8 cellular contexts compared by ENCODE assay signal in genomic region chr2:190319557-190320498, GRCh38.
DNase-seq lines count a peak whose midpoint lies in the region; ATAC-seq and TF ChIP-seq lines count a peak whose summit lies in the region.

Gene HIBCH (minus strand): TSS chr2:190319826. CDS start chr2:190319750, 76 bp downstream.

- ATAC-seq in GM18909 (IDR thresholded peaks at IDR 0.05; ENCODE audit: poor library complexity, unreplicated experiment) (peak; percentile 94), HG03196 (IDR thresholded peaks at IDR 0.05; ENCODE audit: unreplicated experiment) (peak; percentile 93)
- ATAC-seq in activated CD4-positive, CD25-positive, alpha-beta regulatory T cell treated with anti-CD3 and anti-CD28 coated beads, Interleukin-2, amount 50 U/mL, for 24 hours, result peak; percentile 78 to 85

- TF ChIP-seq CTCF in AG09309 (IDR thresholded peaks at IDR 0.05; ENCODE audit: control insufficient read depth, insufficient read depth, low read depth, low read length, missing control alignments), result peak; percentile 89

- peak; percentile 92 for DNase-seq in AG09309 (ENCODE audit: low read depth)
- DNase-seq in NCI-H345 (lab: John Stamatoyannopoulos, UW), result peak; percentile 99
- peak; percentile 98 to 99 for DNase-seq in cerebellar nuclear complex (lab: John Stamatoyannopoulos, UW)
- peak; percentile 100 for DNase-seq in islet precursor cell
- peak; percentile 74 to 81 for DNase-seq in stimulated activated CD4-positive, alpha-beta T cell treated with anti-CD3 and anti-CD28 coated beads, Interleukin-15, amount 100 ng/mL, for 1 hour (ENCODE audit: low read depth in 1 of 2, low spot score in 1 of 2)

- H3K4me3 ChIP-seq in AG09309 (ENCODE audit: control insufficient read depth, low read depth, low read length), result peak within 1 kb of the TSS; percentile 73

Comparison
In these comparisons a context has a peak if more than half of its experiments do, and no peak if none do; other contexts are left out.
1. Peak in every context shown above with its lines: DNase-seq, ATAC-seq and H3K4me3 ChIP-seq.